ENCODE assay signal across 30 cellular contexts in genomic region chr2:2904721-2905340, GRCh38.
"Had no signal": no experiment of that assay in that cellular context is flagged by ENCODE, and none has a peak within 500 bp of the region (broad histone marks: within the 10 kb centered on the region; RNA-seq: fewer than 3 reads in every experiment).

No MANE protein-coding gene starts in this region.

- H3K9me3 ChIP-seq: esophagus squamous epithelium, gastroesophageal sphincter had no signal

- H3K36me3 ChIP-seq: brain microvascular endothelial cell, esophagus squamous epithelium, gastroesophageal sphincter had no signal

- H3K27ac Mint-ChIP-seq: activated CD4-positive, alpha-beta memory T cell treated with anti-CD3 and anti-CD28 coated beads, Interleukin-2, amount 10 ng/mL, durations not matched to agents 7 days and 5 days; activated CD4-positive, alpha-beta T cell treated with anti-CD3 and anti-CD28 coated beads, Interleukin-2, amount 10 ng/mL, durations not matched to agents 7 days and 5 days; activated naive CD8-positive, alpha-beta T cell; activated T-helper 17 cell treated with anti-CD3 and anti-CD28 coated beads, Interleukin-2, amount 50 U/mL, for 72 hours; effector memory CD8-positive, alpha-beta T cell; WTC11 had no signal

- H3K4me3 ChIP-seq: esophagus squamous epithelium, gastroesophageal sphincter had no signal

- H3K27me3 Mint-ChIP-seq: activated CD4-positive, alpha-beta memory T cell treated with anti-CD3 and anti-CD28 coated beads, Interleukin-2, amount 10 ng/mL, durations not matched to agents 7 days and 5 days; activated CD4-positive, alpha-beta T cell treated with anti-CD3 and anti-CD28 coated beads, Interleukin-2, amount 10 ng/mL, durations not matched to agents 7 days and 5 days; activated naive CD8-positive, alpha-beta T cell had no signal

- H3K36me3 Mint-ChIP-seq: activated naive CD8-positive, alpha-beta T cell; WTC11 had no signal

- H3K27ac ChIP-seq: brain microvascular endothelial cell, esophagus squamous epithelium, gastroesophageal sphincter, VCaP had no signal

- H3K4me3 Mint-ChIP-seq: activated CD4-positive, alpha-beta memory T cell treated with anti-CD3 and anti-CD28 coated beads, Interleukin-2, amount 10 ng/mL, durations not matched to agents 7 days and 5 days; activated CD4-positive, alpha-beta T cell treated with anti-CD3 and anti-CD28 coated beads, Interleukin-2, amount 10 ng/mL, durations not matched to agents 7 days and 5 days; activated naive CD8-positive, alpha-beta T cell; activated T-cell treated with anti-CD3 and anti-CD28 coated beads, Interleukin-2, amount 50 U/mL, for 4 hours; activated T-helper 17 cell treated with anti-CD3 and anti-CD28 coated beads, Interleukin-2, amount 50 U/mL, for 72 hours; central memory CD8-positive, alpha-beta T cell; effector memory CD8-positive, alpha-beta T cell; WTC11 had no signal

- H3K9me3 Mint-ChIP-seq: activated CD4-positive, alpha-beta memory T cell treated with anti-CD3 and anti-CD28 coated beads, Interleukin-2, amount 10 ng/mL, durations not matched to agents 7 days and 5 days; activated CD4-positive, alpha-beta T cell treated with anti-CD3 and anti-CD28 coated beads, Interleukin-2, amount 10 ng/mL, durations not matched to agents 7 days and 5 days; activated T-cell treated with anti-CD3 and anti-CD28 coated beads, Interleukin-2, amount 50 U/mL, for 4 hours; activated T-helper 17 cell treated with anti-CD3 and anti-CD28 coated beads, Interleukin-2, amount 50 U/mL, for 72 hours; central memory CD8-positive, alpha-beta T cell had no signal

- H3K27me3 ChIP-seq: brain microvascular endothelial cell, esophagus squamous epithelium had no signal

- ATAC-seq: activated T-cell treated with anti-CD3 and anti-CD28 coated beads, Interleukin-2, amount 50 U/mL, for 4 hours; activated T-helper 17 cell treated with anti-CD3 and anti-CD28 coated beads, Interleukin-2, amount 50 U/mL, for 72 hours; effector memory CD8-positive, alpha-beta T cell; gastroesophageal sphincter; WTC11 had no signal

- H3K4me1 ChIP-seq: esophagus squamous epithelium, gastroesophageal sphincter had no signal

- DNase-seq: activated CD4-positive, alpha-beta memory T cell treated with anti-CD3 and anti-CD28 coated beads, Interleukin-2, amount 10 ng/mL, durations not matched to agents 7 days and 5 days; activated CD4-positive, alpha-beta T cell treated with anti-CD3 and anti-CD28 coated beads for 1 hour; activated CD4-positive, alpha-beta T cell treated with anti-CD3 and anti-CD28 coated beads for 4 hours; activated CD4-positive, alpha-beta T cell treated with anti-CD3 and anti-CD28 coated beads, Interleukin-2, amount 10 ng/mL, durations not matched to agents 7 days and 5 days; activated CD4-positive, alpha-beta T cell treated with anti-CD3 and anti-CD28 coated beads, Interleukin-2, amount 50 U/mL, for 4 hours; activated CD8-positive, alpha-beta memory T cell treated with anti-CD3 and anti-CD28 coated beads, Interleukin-2, amount 50 U/mL, for 48 hours; activated effector memory CD4-positive, alpha-beta T cell treated with Interleukin-2 at 50 U/mL for 16 hours; activated gamma-delta T cell treated with Interleukin-2 at 50 U/mL for 16 hours; activated naive CD4-positive, alpha-beta T cell treated with anti-CD3 and anti-CD28 coated beads, Interleukin-2, amount 50 U/mL, for 16 hours; activated naive CD4-positive, alpha-beta T cell treated with Interleukin-2 at 50 U/mL for 16 hours; activated T-cell treated with anti-CD3 and anti-CD28 coated beads for 4 hours; activated T-cell treated with anti-CD3 and anti-CD28 coated beads, Interleukin-2, amount 50 U/mL, for 4 hours; amniotic stem cell; anterior cingulate cortex; brain microvascular endothelial cell; cortex of kidney; dermis blood vessel endothelial cell; effector CD4-positive, alpha-beta T cell; effector memory CD8-positive, alpha-beta T cell; erythroblast; esophagus squamous epithelium; foreskin melanocyte; T-helper 1 cell; T-helper 2 cell had no signal
